ENCODE assay signal across 19 cellular contexts in genomic region chr18:41593276-41593675, GRCh38.
"Had no signal": no experiment of that assay in that cellular context is flagged by ENCODE, and none has a peak within 500 bp of the region (broad histone marks: within the 10 kb centered on the region; RNA-seq: fewer than 3 reads in every experiment).

No MANE protein-coding gene starts in this region.

- H3K79me2 ChIP-seq: parathyroid adenoma had no signal

- H3K27ac ChIP-seq: brain microvascular endothelial cell, neutrophil, parathyroid adenoma, spleen, testis, uterus had no signal

- DNase-seq: activated CD4-positive, alpha-beta T cell treated with anti-CD3 and anti-CD28 coated beads for 36 hours; activated CD4-positive, alpha-beta T cell treated with anti-CD3 and anti-CD28 coated beads, Interleukin-2, amount 50 U/mL, for 48 hours; activated naive CD4-positive, alpha-beta T cell treated with anti-CD3 and anti-CD28 coated beads, Interleukin-2, amount 10 ng/mL, durations not matched to agents 7 days and 5 days; activated T-cell treated with anti-CD3 and anti-CD28 coated beads, Interleukin-2, amount 50 U/mL, for 48 hours; anterior cingulate cortex; brain microvascular endothelial cell; caudate nucleus; effector memory CD4-positive, alpha-beta T cell; glutamatergic neuron; hippocampal formation; spleen; stimulated activated CD4-positive, alpha-beta T cell treated with anti-CD3 and anti-CD28 coated beads, Interleukin-4, amount 100 ng/mL, for 1 hour; stimulated activated naive CD4-positive, alpha-beta T cell; T-helper 9 cell; testis; trophoblast cell; uterus had no signal

- H3K4me1 ChIP-seq: parathyroid adenoma, spleen, testis, uterus had no signal

- H3K27me3 ChIP-seq: brain microvascular endothelial cell, neutrophil, spleen, testis, uterus had no signal

- H3K9me3 ChIP-seq: neutrophil, spleen, testis, uterus had no signal

- H3K36me3 ChIP-seq: brain microvascular endothelial cell, neutrophil, spleen, uterus had no signal

- H2AFZ ChIP-seq: parathyroid adenoma had no signal

- H3K4me3 ChIP-seq: spleen, testis, uterus had no signal
